1 cellular context compared by ENCODE assay signal in genomic region chr1:45803299-45803780, GRCh38.
TF ChIP-seq lines count a peak whose summit lies in the region.

Gene MAST2 (plus strand): TSS chr1:45803612. CDS start chr1:45803896, 284 bp downstream.

TF ChIP-seq in K562, 482 proteins besides CTCF, POLR2A, EP300 and RAD21 (continued from another document and continues in another):
- TF ChIP-seq, protein P1, sequence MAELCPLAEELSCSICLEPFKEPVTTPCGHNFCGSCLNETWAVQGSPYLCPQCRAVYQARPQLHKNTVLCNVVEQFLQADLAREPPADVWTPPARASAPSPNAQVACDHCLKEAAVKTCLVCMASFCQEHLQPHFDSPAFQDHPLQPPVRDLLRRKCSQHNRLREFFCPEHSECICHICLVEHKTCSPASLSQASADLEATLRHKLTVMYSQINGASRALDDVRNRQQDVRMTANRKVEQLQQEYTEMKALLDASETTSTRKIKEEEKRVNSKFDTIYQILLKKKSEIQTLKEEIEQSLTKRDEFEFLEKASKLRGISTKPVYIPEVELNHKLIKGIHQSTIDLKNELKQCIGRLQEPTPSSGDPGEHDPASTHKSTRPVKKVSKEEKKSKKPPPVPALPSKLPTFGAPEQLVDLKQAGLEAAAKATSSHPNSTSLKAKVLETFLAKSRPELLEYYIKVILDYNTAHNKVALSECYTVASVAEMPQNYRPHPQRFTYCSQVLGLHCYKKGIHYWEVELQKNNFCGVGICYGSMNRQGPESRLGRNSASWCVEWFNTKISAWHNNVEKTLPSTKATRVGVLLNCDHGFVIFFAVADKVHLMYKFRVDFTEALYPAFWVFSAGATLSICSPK (IDR thresholded peaks at IDR 0.05; ENCODE audit: borderline replicate concordance): no peak
- TF ChIP-seq HMBOX1 (IDR thresholded peaks at IDR 0.05) (no peak), IFI16 (CRISPR knock-in tag; IDR thresholded peaks at IDR 0.05) (no peak), DEAF1 (CRISPR knock-in tag; IDR thresholded peaks at IDR 0.05) (no peak), ZZZ3 (IDR thresholded peaks at IDR 0.05) (no peak), TAF1 (IDR thresholded peaks at IDR 0.05; ENCODE audit: control insufficient read depth, extremely low read depth, insufficient read depth, low read length, severe bottlenecking) (peak; percentile 85), ZBTB43 (CRISPR knock-in tag; IDR thresholded peaks at IDR 0.05) (no peak), SMC3 (conservative IDR thresholded peaks at IDR 0.05; ENCODE audit: insufficient read depth, low read depth, low read length) (no peak), MYC (IDR thresholded peaks at IDR 0.05; ENCODE audit: low read depth, low read length) (no peak; the same call in none of the 2 replicates), MYC (CRISPR knock-in tag; IDR thresholded peaks at IDR 0.05; ENCODE audit: borderline replicate concordance, low read depth) (no peak), TAL1 (IDR thresholded peaks at IDR 0.05) (no peak), PRMT5 (CRISPR knock-in tag; IDR thresholded peaks at IDR 0.05) (no peak), SUPT5H (IDR thresholded peaks at IDR 0.05) (peak; percentile 70), RBM14 (IDR thresholded peaks at IDR 0.05; ENCODE audit: borderline replicate concordance, insufficient read depth, low read depth, low read length) (no peak), ZNF507 (tag; conservative IDR thresholded peaks at IDR 0.05) (no peak), ZNF347 (CRISPR knock-in tag; IDR thresholded peaks at IDR 0.05; ENCODE audit: low read depth) (no peak), CBX3 (IDR thresholded peaks at IDR 0.05; ENCODE audit: borderline replicate concordance in 1 of 2, low read length in 2 of 2) (no peak), TCFL5 (CRISPR knock-in tag; conservative IDR thresholded peaks at IDR 0.05) (no peak), YY1 (IDR thresholded peaks at IDR 0.05; ENCODE audit: borderline replicate concordance in 1 of 3, control insufficient read depth in 1 of 3, extremely low read depth in 1 of 3, insufficient read depth in 3 of 3, insufficient read length in 1 of 3, insufficient replicate concordance in 2 of 3, low read depth in 1 of 3, low read length in 2 of 3) (peak in 1 of 3 experiments; percentile 68), PBX2 (CRISPR knock-in tag; IDR thresholded peaks at IDR 0.05; ENCODE audit: low read depth) (no peak), PBX2 (tag; conservative IDR thresholded peaks at IDR 0.05; ENCODE audit: low read depth) (no peak), HEY1 (CRISPR knock-in tag; IDR thresholded peaks at IDR 0.05; ENCODE audit: borderline replicate concordance) (no peak), MCM7 (IDR thresholded peaks at IDR 0.05) (no peak), CBFA2T3 (IDR thresholded peaks at IDR 0.05) (no peak), PHTF2 (CRISPR knock-in tag; IDR thresholded peaks at IDR 0.05) (no peak), SMARCA4 (IDR thresholded peaks at IDR 0.05) (no peak), BRF2 (IDR thresholded peaks at IDR 0.05; ENCODE audit: borderline replicate concordance, insufficient read depth, insufficient read length) (no peak), U2AF2 (optimal IDR thresholded peaks at IDR 0.05; ENCODE audit: low read depth, low read length) (no peak), E2F4 (CRISPR knock-in tag; IDR thresholded peaks at IDR 0.05; ENCODE audit: low read depth) (no peak), FOXM1 (IDR thresholded peaks at IDR 0.05; ENCODE audit: low read depth) (no peak), FOXM1 (CRISPR knock-in tag; IDR thresholded peaks at IDR 0.05; ENCODE audit: low read depth) (no peak), ESRRA (IDR thresholded peaks at IDR 0.05; ENCODE audit: borderline replicate concordance, low read depth) (0 out of 2 replicates have a peak, but pooled peaks have one; percentile 5), XRCC4 (IDR thresholded peaks at IDR 0.05; ENCODE audit: extremely low read depth, insufficient read depth, insufficient read length) (no peak), TGIF2 (CRISPR knock-in tag; IDR thresholded peaks at IDR 0.05) (no peak), SRSF1 (IDR thresholded peaks at IDR 0.05; ENCODE audit: low read depth, low read length) (no peak), RBM15 (IDR thresholded peaks at IDR 0.05; ENCODE audit: insufficient read depth, low read length) (no peak), CREB3L1 (IDR thresholded peaks at IDR 0.05; ENCODE audit: borderline replicate concordance, low read depth) (no peak), GABPB1 (CRISPR knock-in tag; IDR thresholded peaks at IDR 0.05) (peak; percentile 62; the same call in 1 of the 2 replicates)
- TF ChIP-seq, protein P2, sequence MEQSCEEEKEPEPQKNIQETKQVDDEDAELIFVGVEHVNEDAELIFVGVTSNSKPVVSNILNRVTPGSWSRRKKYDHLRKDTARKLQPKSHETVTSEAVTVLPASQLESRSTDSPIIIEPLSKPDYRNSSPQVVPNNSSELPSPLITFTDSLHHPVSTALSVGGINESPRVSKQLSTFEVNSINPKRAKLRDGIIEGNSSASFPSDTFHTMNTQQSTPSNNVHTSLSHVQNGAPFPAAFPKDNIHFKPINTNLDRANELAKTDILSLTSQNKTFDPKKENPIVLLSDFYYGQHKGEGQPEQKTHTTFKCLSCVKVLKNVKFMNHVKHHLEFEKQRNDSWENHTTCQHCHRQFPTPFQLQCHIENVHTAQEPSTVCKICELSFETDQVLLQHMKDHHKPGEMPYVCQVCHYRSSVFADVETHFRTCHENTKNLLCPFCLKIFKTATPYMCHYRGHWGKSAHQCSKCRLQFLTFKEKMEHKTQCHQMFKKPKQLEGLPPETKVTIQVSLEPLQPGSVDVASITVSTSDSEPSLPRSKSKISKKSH (CRISPR knock-in tag; IDR thresholded peaks at IDR 0.05): no peak
- TF ChIP-seq, protein P3, sequence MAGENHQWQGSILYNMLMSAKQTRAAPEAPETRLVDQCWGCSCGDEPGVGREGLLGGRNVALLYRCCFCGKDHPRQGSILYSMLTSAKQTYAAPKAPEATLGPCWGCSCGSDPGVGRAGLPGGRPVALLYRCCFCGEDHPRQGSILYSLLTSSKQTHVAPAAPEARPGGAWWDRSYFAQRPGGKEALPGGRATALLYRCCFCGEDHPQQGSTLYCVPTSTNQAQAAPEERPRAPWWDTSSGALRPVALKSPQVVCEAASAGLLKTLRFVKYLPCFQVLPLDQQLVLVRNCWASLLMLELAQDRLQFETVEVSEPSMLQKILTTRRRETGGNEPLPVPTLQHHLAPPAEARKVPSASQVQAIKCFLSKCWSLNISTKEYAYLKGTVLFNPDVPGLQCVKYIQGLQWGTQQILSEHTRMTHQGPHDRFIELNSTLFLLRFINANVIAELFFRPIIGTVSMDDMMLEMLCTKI (IDR thresholded peaks at IDR 0.05; ENCODE audit: partially characterized antibody): no peak
- TF ChIP-seq, protein P4, sequence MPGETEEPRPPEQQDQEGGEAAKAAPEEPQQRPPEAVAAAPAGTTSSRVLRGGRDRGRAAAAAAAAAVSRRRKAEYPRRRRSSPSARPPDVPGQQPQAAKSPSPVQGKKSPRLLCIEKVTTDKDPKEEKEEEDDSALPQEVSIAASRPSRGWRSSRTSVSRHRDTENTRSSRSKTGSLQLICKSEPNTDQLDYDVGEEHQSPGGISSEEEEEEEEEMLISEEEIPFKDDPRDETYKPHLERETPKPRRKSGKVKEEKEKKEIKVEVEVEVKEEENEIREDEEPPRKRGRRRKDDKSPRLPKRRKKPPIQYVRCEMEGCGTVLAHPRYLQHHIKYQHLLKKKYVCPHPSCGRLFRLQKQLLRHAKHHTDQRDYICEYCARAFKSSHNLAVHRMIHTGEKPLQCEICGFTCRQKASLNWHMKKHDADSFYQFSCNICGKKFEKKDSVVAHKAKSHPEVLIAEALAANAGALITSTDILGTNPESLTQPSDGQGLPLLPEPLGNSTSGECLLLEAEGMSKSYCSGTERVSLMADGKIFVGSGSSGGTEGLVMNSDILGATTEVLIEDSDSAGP (CRISPR knock-in tag; IDR thresholded peaks at IDR 0.05): no peak
- TF ChIP-seq, protein P5, sequence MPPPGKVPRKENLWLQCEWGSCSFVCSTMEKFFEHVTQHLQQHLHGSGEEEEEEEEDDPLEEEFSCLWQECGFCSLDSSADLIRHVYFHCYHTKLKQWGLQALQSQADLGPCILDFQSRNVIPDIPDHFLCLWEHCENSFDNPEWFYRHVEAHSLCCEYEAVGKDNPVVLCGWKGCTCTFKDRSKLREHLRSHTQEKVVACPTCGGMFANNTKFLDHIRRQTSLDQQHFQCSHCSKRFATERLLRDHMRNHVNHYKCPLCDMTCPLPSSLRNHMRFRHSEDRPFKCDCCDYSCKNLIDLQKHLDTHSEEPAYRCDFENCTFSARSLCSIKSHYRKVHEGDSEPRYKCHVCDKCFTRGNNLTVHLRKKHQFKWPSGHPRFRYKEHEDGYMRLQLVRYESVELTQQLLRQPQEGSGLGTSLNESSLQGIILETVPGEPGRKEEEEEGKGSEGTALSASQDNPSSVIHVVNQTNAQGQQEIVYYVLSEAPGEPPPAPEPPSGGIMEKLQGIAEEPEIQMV (tag; conservative IDR thresholded peaks at IDR 0.05; ENCODE audit: low read depth): no peak
